In genomic region chr12:6494351-6494743, GRCh38 we compare ENCODE assay signal across 6 cellular contexts. TPM values are rescaled to one million over a fixed set of nuclear protein-coding genes. Genes with fewer than 3 reads are reported as not detected.
DNase-seq lines count a peak whose midpoint lies in the region; ATAC-seq and TF ChIP-seq lines count a peak whose summit lies in the region.

No MANE protein-coding gene starts in this region.

- H3K9me3 ChIP-seq in right cardiac atrium (ENCODE audit: control insufficient read depth, low read length) (no peaks in the 10 kb centered on the region), vagina (no peaks in the 10 kb centered on the region)

- H3K27me3 ChIP-seq in right cardiac atrium (ENCODE audit: control insufficient read depth, insufficient read depth) (no peaks in the 10 kb centered on the region), vagina (no peaks in the 10 kb centered on the region)

- no peak for TF ChIP-seq POLR2A in vagina (IDR thresholded peaks at IDR 0.05)

- TF ChIP-seq CTCF in vagina (IDR thresholded peaks at IDR 0.05): no peak

- no peak for ATAC-seq in right cardiac atrium

- DNase-seq in Daoy (ENCODE audit: low read depth) (peak; percentile 19), right cardiac atrium (no peak), vagina (ENCODE audit: extremely low spot score in 2 of 2) (no peak), putamen (ENCODE audit: low spot score) (no peak), kidney glomerular epithelial cell (lab: John Stamatoyannopoulos, UW) (no peak)

- intact Hi-C loops in right cardiac atrium (cut with DNase I): no loop called here
- intact Hi-C loops in vagina (cut with DNase I): loop anchor here (5.0 kb wide), 1 partner anchor 38 kb away; the partner anchor contains the start of gene GAPDH

- H3K4me1 ChIP-seq in right cardiac atrium (ENCODE audit: control insufficient read depth, insufficient read depth, low read length) (no peaks in the 10 kb centered on the region), vagina (peaks cover 25% of the 10 kb centered on the region)

- peak overlapping the region; percentile 71 for H3K4me3 ChIP-seq in right cardiac atrium (ENCODE audit: low read length)
- H3K4me3 ChIP-seq in vagina: peak overlapping the region; percentile 77 to 90

- 2% methylated on average over 7 of the region's 7 CpGs for WGBS in right cardiac atrium

- peaks cover 0 to 24% of the 10 kb centered on the region in 2 donors for H3K36me3 ChIP-seq in vagina

- no peak overlapping the region for H3K27ac ChIP-seq in right cardiac atrium (ENCODE audit: low read length)
- no peak overlapping the region for H3K27ac ChIP-seq in vagina

TF ChIP-seq in PFSK-1, 5 proteins besides CTCF, POLR2A, EP300 and RAD21:
- TF ChIP-seq FOXP2 (optimal IDR thresholded peaks at IDR 0.05; ENCODE audit: borderline replicate concordance, extremely low read depth, extremely low read length, insufficient read depth): no peak
- TF ChIP-seq REST (IDR thresholded peaks at IDR 0.05; ENCODE audit: insufficient read depth in 1 of 2, low read depth in 2 of 2, low read length in 2 of 2): no peak
- TF ChIP-seq SIN3A (IDR thresholded peaks at IDR 0.05; ENCODE audit: borderline replicate concordance, insufficient read depth, low read length): peak; percentile 2; the same call in 1 of the 2 replicates
- 0 out of 2 replicates have a peak, but pooled peaks have one; percentile 4 for TF ChIP-seq TAF1 (IDR thresholded peaks at IDR 0.05; ENCODE audit: borderline replicate concordance, insufficient read depth, low read length)
- TF ChIP-seq POLR2AphosphoS5 (IDR thresholded peaks at IDR 0.05; ENCODE audit: low read depth, low read length): no peak

RNA-seq across cellular contexts. Expression of gene NCAPD2, which starts 0.4 kb away (rescaled TPM):
- 95.2 and 117 TPM in 2 replicates for total RNA-seq in Daoy (2014; rRNA removed; shearing (Covaris generic))
- polyA plus RNA-seq in PFSK-1 (2012; ENCODE audit: insufficient read length, low read depth): 43.1 TPM
- 10 to 100 TPM; 13.5 to 16.8 (median 14.6) TPM for total RNA-seq in right cardiac atrium
- polyA plus RNA-seq in right cardiac atrium: 5.7 TPM
- 25.5 TPM for total RNA-seq in vagina

RNA-seq across cellular contexts. Expression of gene MRPL51, which starts 1.3 kb away (rescaled TPM):
- 250 and 327 TPM in 2 replicates for total RNA-seq in Daoy (2014; rRNA removed; shearing (Covaris generic))
- polyA plus RNA-seq in PFSK-1 (2012; ENCODE audit: insufficient read length, low read depth): 69.7 TPM
- 100 to 1,000 TPM; 192 to 233 (median 213) TPM for total RNA-seq in right cardiac atrium
- 180 TPM for polyA plus RNA-seq in right cardiac atrium
- 23.1 TPM for total RNA-seq in vagina

RNA-seq across cellular contexts. Expression of gene VAMP1, which starts 23.9 kb away (rescaled TPM):
- 0.74 and 1.2 TPM in 2 replicates for total RNA-seq in Daoy (2014; rRNA removed; shearing (Covaris generic))
- polyA plus RNA-seq in PFSK-1 (2012; ENCODE audit: insufficient read length, low read depth): 4.5 TPM
- total RNA-seq in right cardiac atrium (1 to 10 TPM; 3.6 to 9.0 (median 6.1) TPM), vagina (12.5 TPM)
- 4.7 TPM for polyA plus RNA-seq in right cardiac atrium

RNA-seq across cellular contexts. Expression of gene GAPDH, which starts 40.0 kb away (rescaled TPM):
- 5,302 and 5,697 TPM in 2 replicates for total RNA-seq in Daoy (2014; rRNA removed; shearing (Covaris generic))
- 4,306 TPM for polyA plus RNA-seq in PFSK-1 (2012; ENCODE audit: insufficient read length, low read depth)
- 1,000 to 10,000 TPM; 3,735 to 4,618 (median 3,904) TPM for total RNA-seq in right cardiac atrium
- polyA plus RNA-seq in right cardiac atrium: 4,983 TPM
- total RNA-seq in vagina: 2,297 TPM

RNA-seq across cellular contexts. Expression of gene TAPBPL, which starts 42.5 kb away (rescaled TPM):
- 4.0 and 10.9 TPM in 2 replicates for total RNA-seq in Daoy (2014; rRNA removed; shearing (Covaris generic))
- polyA plus RNA-seq in PFSK-1 (2012; ENCODE audit: insufficient read length, low read depth): 2.0 TPM
- total RNA-seq in right cardiac atrium: 10 to 100 TPM; 14.2 to 19.5 (median 17.1) TPM
- polyA plus RNA-seq in right cardiac atrium: 17.2 TPM
- 21.1 TPM for total RNA-seq in vagina
